In the genomic region with DNA sequence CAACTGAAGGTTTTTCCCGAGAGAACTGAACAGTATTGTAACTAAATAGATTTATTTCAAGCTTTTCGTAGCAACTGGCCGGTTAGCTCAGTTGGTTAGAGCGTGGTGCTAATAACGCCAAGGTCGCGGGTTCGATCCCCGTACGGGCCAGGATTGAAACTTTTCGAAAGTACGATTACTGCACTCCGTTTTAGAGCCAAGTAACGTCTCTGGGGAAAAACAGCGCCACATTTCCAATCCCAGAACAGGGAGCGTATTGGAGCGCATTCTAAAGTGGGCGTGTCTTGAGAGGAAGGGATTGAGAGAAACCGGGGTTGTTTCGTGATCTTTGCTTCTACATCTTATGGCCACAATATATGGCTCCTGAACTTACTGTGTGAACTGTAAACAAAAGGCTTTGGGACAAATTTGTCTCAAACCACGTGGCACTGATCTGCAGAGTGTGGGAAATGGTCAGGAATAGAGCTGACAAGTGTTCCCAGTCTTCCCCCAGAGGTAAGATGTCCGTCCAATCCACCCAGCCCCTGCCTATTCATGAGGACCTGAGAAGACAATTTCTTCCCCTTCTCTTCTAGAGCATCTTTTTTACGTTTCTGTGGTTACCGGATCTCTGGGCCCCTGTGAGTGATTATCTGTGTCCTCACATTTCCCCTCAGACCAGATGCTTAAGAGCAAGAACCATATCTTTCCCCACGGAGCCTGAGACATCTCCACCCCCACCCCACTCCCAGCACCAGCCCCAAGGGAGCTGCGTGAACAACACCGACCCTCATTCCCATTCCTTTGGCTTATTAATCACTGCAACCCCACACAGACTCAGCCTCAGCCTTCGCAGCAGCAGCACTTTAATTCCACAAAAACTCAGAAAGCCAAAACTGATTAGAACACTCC, we compare ENCODE assay signal across 1 cellular context.
TF ChIP-seq lines count a peak whose summit lies in the region.

No MANE protein-coding gene starts in this region.

TF ChIP-seq in HepG2, 621 proteins besides CTCF, POLR2A, EP300 and RAD21 (continued from another document and continues in another):
- TF ChIP-seq, protein P1, sequence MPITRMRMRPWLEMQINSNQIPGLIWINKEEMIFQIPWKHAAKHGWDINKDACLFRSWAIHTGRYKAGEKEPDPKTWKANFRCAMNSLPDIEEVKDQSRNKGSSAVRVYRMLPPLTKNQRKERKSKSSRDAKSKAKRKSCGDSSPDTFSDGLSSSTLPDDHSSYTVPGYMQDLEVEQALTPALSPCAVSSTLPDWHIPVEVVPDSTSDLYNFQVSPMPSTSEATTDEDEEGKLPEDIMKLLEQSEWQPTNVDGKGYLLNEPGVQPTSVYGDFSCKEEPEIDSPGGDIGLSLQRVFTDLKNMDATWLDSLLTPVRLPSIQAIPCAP (CRISPR knock-in tag; IDR thresholded peaks at IDR 0.05; ENCODE audit: low read depth), result no peak
- TF ChIP-seq ZNF879 (CRISPR knock-in tag; IDR thresholded peaks at IDR 0.05) (no peak; the same call in 1 of the 2 replicates), ZNF260 (CRISPR knock-in tag; IDR thresholded peaks at IDR 0.05; ENCODE audit: borderline replicate concordance, low read depth) (no peak), ZNF782 (CRISPR knock-in tag; IDR thresholded peaks at IDR 0.05; ENCODE audit: borderline replicate concordance) (no peak), HNF4A (CRISPR knock-in tag; IDR thresholded peaks at IDR 0.05) (peak; percentile 32; the same call in 1 of the 2 replicates), KAT8 (CRISPR knock-in tag; IDR thresholded peaks at IDR 0.05) (peak; percentile 16; the same call in 1 of the 2 replicates), RARG (CRISPR knock-in tag; IDR thresholded peaks at IDR 0.05; ENCODE audit: low read depth) (no peak), HMGA1 (CRISPR knock-in tag; conservative IDR thresholded peaks at IDR 0.05) (no peak), ZNF607 (CRISPR knock-in tag; IDR thresholded peaks at IDR 0.05; ENCODE audit: borderline replicate concordance) (peak; percentile 42; the same call in 1 of the 2 replicates), IRX3 (CRISPR knock-in tag; IDR thresholded peaks at IDR 0.05; ENCODE audit: borderline replicate concordance, low read depth) (no peak), NCOA2 (CRISPR knock-in tag; IDR thresholded peaks at IDR 0.05) (no peak), FOXO1 (CRISPR knock-in tag; IDR thresholded peaks at IDR 0.05) (peak; percentile 8), RBAK (CRISPR knock-in tag; IDR thresholded peaks at IDR 0.05) (no peak), MED13 (CRISPR knock-in tag; IDR thresholded peaks at IDR 0.05) (0 out of 2 replicates have a peak, but pooled peaks have one; percentile 9), HMG20B (CRISPR knock-in tag; conservative IDR thresholded peaks at IDR 0.05) (no peak; the same call in 1 of the 2 replicates), ZNF34 (CRISPR knock-in tag; IDR thresholded peaks at IDR 0.05; ENCODE audit: borderline replicate concordance) (no peak), IKZF4 (CRISPR knock-in tag; IDR thresholded peaks at IDR 0.05; ENCODE audit: borderline replicate concordance, low read depth, not compliant biosample characterization) (no peak), SUZ12 (IDR thresholded peaks at IDR 0.05; ENCODE audit: low read depth, low read length) (no peak), ZC3H13 (CRISPR knock-in tag; IDR thresholded peaks at IDR 0.05) (peak; percentile 89), ZNF850 (CRISPR knock-in tag; conservative IDR thresholded peaks at IDR 0.05) (no peak), RARA (CRISPR knock-in tag; IDR thresholded peaks at IDR 0.05) (peak; percentile 32; the same call in 1 of the 2 replicates), ZNF567 (CRISPR knock-in tag; IDR thresholded peaks at IDR 0.05; ENCODE audit: borderline replicate concordance) (no peak), ZNF558 (CRISPR knock-in tag; IDR thresholded peaks at IDR 0.05; ENCODE audit: borderline replicate concordance) (no peak), ZSCAN9 (CRISPR knock-in tag; IDR thresholded peaks at IDR 0.05; ENCODE audit: borderline replicate concordance) (peak; percentile 75), POGZ (CRISPR knock-in tag; IDR thresholded peaks at IDR 0.05) (no peak; the same call in 1 of the 2 replicates), ZNF563 (CRISPR knock-in tag; IDR thresholded peaks at IDR 0.05) (no peak), ZKSCAN8 (CRISPR knock-in tag; IDR thresholded peaks at IDR 0.05; ENCODE audit: borderline replicate concordance) (peak; percentile 61; the same call in 1 of the 2 replicates), AKAP8 (CRISPR knock-in tag; IDR thresholded peaks at IDR 0.05) (0 out of 2 replicates have a peak, but pooled peaks have one; percentile 45), TOPORS (CRISPR knock-in tag; IDR thresholded peaks at IDR 0.05) (0 out of 2 replicates have a peak, but pooled peaks have one; percentile 25), ZNF230 (CRISPR knock-in tag; IDR thresholded peaks at IDR 0.05) (no peak), ZNF546 (CRISPR knock-in tag; conservative IDR thresholded peaks at IDR 0.05) (no peak), ZBTB7B (CRISPR knock-in tag; IDR thresholded peaks at IDR 0.05) (no peak)
- TF ChIP-seq, protein P2, sequence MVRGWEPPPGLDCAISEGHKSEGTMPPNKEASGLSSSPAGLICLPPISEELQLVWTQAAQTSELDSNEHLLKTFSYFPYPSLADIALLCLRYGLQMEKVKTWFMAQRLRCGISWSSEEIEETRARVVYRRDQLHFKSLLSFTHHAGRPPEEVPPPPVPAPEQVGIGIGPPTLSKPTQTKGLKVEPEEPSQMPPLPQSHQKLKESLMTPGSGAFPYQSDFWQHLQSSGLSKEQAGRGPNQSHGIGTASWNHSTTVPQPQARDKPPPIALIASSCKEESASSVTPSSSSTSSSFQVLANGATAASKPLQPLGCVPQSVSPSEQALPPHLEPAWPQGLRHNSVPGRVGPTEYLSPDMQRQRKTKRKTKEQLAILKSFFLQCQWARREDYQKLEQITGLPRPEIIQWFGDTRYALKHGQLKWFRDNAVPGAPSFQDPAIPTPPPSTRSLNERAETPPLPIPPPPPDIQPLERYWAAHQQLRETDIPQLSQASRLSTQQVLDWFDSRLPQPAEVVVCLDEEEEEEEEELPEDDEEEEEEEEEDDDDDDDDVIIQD (CRISPR knock-in tag; IDR thresholded peaks at IDR 0.05; ENCODE audit: low read depth), result peak; percentile 46; the same call in 1 of the 2 replicates
- TF ChIP-seq, protein P3, sequence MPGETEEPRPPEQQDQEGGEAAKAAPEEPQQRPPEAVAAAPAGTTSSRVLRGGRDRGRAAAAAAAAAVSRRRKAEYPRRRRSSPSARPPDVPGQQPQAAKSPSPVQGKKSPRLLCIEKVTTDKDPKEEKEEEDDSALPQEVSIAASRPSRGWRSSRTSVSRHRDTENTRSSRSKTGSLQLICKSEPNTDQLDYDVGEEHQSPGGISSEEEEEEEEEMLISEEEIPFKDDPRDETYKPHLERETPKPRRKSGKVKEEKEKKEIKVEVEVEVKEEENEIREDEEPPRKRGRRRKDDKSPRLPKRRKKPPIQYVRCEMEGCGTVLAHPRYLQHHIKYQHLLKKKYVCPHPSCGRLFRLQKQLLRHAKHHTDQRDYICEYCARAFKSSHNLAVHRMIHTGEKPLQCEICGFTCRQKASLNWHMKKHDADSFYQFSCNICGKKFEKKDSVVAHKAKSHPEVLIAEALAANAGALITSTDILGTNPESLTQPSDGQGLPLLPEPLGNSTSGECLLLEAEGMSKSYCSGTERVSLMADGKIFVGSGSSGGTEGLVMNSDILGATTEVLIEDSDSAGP (CRISPR knock-in tag; IDR thresholded peaks at IDR 0.05; ENCODE audit: borderline replicate concordance), result 0 out of 2 replicates have a peak, but pooled peaks have one; percentile 1
- TF ChIP-seq, protein P4, sequence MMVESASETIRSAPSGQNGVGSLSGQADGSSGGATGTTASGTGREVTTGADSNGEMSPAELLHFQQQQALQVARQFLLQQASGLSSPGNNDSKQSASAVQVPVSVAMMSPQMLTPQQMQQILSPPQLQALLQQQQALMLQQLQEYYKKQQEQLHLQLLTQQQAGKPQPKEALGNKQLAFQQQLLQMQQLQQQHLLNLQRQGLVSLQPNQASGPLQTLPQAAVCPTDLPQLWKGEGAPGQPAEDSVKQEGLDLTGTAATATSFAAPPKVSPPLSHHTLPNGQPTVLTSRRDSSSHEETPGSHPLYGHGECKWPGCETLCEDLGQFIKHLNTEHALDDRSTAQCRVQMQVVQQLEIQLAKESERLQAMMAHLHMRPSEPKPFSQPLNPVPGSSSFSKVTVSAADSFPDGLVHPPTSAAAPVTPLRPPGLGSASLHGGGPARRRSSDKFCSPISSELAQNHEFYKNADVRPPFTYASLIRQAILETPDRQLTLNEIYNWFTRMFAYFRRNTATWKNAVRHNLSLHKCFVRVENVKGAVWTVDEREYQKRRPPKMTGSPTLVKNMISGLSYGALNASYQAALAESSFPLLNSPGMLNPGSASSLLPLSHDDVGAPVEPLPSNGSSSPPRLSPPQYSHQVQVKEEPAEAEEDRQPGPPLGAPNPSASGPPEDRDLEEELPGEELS (CRISPR knock-in tag; IDR thresholded peaks at IDR 0.05), result peak; percentile 39; the same call in 1 of the 2 replicates
- TF ChIP-seq, protein P5, sequence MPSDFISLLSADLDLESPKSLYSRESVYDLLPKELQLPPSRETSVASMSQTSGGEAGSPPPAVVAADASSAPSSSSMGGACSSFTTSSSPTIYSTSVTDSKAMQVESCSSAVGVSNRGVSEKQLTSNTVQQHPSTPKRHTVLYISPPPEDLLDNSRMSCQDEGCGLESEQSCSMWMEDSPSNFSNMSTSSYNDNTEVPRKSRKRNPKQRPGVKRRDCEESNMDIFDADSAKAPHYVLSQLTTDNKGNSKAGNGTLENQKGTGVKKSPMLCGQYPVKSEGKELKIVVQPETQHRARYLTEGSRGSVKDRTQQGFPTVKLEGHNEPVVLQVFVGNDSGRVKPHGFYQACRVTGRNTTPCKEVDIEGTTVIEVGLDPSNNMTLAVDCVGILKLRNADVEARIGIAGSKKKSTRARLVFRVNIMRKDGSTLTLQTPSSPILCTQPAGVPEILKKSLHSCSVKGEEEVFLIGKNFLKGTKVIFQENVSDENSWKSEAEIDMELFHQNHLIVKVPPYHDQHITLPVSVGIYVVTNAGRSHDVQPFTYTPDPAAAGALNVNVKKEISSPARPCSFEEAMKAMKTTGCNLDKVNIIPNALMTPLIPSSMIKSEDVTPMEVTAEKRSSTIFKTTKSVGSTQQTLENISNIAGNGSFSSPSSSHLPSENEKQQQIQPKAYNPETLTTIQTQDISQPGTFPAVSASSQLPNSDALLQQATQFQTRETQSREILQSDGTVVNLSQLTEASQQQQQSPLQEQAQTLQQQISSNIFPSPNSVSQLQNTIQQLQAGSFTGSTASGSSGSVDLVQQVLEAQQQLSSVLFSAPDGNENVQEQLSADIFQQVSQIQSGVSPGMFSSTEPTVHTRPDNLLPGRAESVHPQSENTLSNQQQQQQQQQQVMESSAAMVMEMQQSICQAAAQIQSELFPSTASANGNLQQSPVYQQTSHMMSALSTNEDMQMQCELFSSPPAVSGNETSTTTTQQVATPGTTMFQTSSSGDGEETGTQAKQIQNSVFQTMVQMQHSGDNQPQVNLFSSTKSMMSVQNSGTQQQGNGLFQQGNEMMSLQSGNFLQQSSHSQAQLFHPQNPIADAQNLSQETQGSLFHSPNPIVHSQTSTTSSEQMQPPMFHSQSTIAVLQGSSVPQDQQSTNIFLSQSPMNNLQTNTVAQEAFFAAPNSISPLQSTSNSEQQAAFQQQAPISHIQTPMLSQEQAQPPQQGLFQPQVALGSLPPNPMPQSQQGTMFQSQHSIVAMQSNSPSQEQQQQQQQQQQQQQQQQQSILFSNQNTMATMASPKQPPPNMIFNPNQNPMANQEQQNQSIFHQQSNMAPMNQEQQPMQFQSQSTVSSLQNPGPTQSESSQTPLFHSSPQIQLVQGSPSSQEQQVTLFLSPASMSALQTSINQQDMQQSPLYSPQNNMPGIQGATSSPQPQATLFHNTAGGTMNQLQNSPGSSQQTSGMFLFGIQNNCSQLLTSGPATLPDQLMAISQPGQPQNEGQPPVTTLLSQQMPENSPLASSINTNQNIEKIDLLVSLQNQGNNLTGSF (CRISPR knock-in tag; IDR thresholded peaks at IDR 0.05), result no peak
- TF ChIP-seq, protein P6, sequence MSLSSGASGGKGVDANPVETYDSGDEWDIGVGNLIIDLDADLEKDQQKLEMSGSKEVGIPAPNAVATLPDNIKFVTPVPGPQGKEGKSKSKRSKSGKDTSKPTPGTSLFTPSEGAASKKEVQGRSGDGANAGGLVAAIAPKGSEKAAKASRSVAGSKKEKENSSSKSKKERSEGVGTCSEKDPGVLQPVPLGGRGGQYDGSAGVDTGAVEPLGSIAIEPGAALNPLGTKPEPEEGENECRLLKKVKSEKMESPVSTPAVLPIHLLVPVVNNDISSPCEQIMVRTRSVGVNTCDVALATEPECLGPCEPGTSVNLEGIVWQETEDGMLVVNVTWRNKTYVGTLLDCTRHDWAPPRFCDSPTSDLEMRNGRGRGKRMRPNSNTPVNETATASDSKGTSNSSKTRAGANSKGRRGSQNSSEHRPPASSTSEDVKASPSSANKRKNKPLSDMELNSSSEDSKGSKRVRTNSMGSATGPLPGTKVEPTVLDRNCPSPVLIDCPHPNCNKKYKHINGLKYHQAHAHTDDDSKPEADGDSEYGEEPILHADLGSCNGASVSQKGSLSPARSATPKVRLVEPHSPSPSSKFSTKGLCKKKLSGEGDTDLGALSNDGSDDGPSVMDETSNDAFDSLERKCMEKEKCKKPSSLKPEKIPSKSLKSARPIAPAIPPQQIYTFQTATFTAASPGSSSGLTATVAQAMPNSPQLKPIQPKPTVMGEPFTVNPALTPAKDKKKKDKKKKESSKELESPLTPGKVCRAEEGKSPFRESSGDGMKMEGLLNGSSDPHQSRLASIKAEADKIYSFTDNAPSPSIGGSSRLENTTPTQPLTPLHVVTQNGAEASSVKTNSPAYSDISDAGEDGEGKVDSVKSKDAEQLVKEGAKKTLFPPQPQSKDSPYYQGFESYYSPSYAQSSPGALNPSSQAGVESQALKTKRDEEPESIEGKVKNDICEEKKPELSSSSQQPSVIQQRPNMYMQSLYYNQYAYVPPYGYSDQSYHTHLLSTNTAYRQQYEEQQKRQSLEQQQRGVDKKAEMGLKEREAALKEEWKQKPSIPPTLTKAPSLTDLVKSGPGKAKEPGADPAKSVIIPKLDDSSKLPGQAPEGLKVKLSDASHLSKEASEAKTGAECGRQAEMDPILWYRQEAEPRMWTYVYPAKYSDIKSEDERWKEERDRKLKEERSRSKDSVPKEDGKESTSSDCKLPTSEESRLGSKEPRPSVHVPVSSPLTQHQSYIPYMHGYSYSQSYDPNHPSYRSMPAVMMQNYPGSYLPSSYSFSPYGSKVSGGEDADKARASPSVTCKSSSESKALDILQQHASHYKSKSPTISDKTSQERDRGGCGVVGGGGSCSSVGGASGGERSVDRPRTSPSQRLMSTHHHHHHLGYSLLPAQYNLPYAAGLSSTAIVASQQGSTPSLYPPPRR (CRISPR knock-in tag; IDR thresholded peaks at IDR 0.05; ENCODE audit: borderline replicate concordance), result peak; percentile 70; the same call in 1 of the 2 replicates
- TF ChIP-seq, protein P7, sequence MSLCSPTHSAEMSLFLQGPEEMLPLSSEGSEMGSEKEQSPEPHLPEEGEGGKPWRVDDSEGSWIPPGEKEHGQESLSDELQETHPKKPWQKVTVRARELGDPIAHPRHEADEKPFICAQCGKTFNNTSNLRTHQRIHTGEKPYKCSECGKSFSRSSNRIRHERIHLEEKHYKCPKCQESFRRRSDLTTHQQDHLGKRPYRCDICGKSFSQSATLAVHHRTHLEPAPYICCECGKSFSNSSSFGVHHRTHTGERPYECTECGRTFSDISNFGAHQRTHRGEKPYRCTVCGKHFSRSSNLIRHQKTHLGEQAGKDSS (CRISPR knock-in tag; IDR thresholded peaks at IDR 0.05; ENCODE audit: borderline replicate concordance, low read depth), result no peak
